Comparison of ENCODE assay signal across 7 cellular contexts in genomic region chr21:41952568-41953248, GRCh38. TPM values are rescaled to one million over a fixed set of nuclear protein-coding genes. Genes with fewer than 3 reads are reported as not detected.
A peak's percentile ranks its signal among the peaks of the same experiment; 100 is the strongest.
DNase-seq lines count a peak whose midpoint lies in the region; TF ChIP-seq lines count a peak whose summit lies in the region.

No MANE protein-coding gene starts in this region.

- H4K20me1 ChIP-seq in GM23248 (ENCODE audit: insufficient read depth) = no peaks in the 10 kb centered on the region

- H2AFZ ChIP-seq in GM23248 = peak overlapping the region; percentile 61

- peak overlapping the region; percentile 75 for H3K4me2 ChIP-seq in GM23248 (ENCODE audit: unreplicated experiment)

- peak overlapping the region; percentile 86 for H3K9ac ChIP-seq in GM23248

- H3K27me3 ChIP-seq in GM23248 (replicated peaks; ENCODE audit: insufficient read depth) (no peaks in the 10 kb centered on the region), prostate gland (replicated peaks; ENCODE audit: insufficient read depth) (no peaks in the 10 kb centered on the region)

- H3F3A ChIP-seq in GM23248 (ENCODE audit: insufficient read depth) = peaks cover 36% of the 10 kb centered on the region

- intact Hi-C loops in prostate gland (cut with DNase I) = loop anchor here (5.0 kb wide), 1 partner anchor 55 kb away; no protein-coding TSS in a partner anchor

- no peak for TF ChIP-seq CTCF in fibroblast of the aortic adventitia (IDR thresholded peaks at IDR 0.05; ENCODE audit: insufficient read depth, low read length)
- TF ChIP-seq CTCF in prostate gland (IDR thresholded peaks at IDR 0.05) = no peak

- no peak for TF ChIP-seq POLR2A in prostate gland (IDR thresholded peaks at IDR 0.05)

- peaks cover 37% of the 10 kb centered on the region for H3K4me1 ChIP-seq in GM23248 (ENCODE audit: insufficient read depth)
- peaks cover 14% of the 10 kb centered on the region for H3K4me1 ChIP-seq in prostate gland (replicated peaks)

- H3K9me2 ChIP-seq in GM23248 (ENCODE audit: insufficient read depth) = no peaks in the 10 kb centered on the region

- H3K27ac ChIP-seq in GM23248 (no peak overlapping the region), prostate gland (peak overlapping the region; percentile 78 to 79)

- H3K9me3 ChIP-seq in GM23248 (ENCODE audit: low read depth) = no peaks in the 10 kb centered on the region
- no peaks in the 10 kb centered on the region for H3K9me3 ChIP-seq in prostate gland

- no peak for DNase-seq in GM23248
- DNase-seq in RPMI8226 = peak; percentile 37
- DNase-seq in fibroblast of the aortic adventitia (ENCODE audit: low read depth) = peak; percentile 34
- no peak for DNase-seq in prostate gland (ENCODE audit: low spot score)
- no peak for DNase-seq in HuH-7.5 (ENCODE audit: low spot score)
- no peak for DNase-seq in NK-92 (lab: John Stamatoyannopoulos, UW; ENCODE audit: unreplicated experiment)
- DNase-seq in islet precursor cell = no peak

- H3K36me3 ChIP-seq in GM23248 (ENCODE audit: low read depth) (no peaks in the 10 kb centered on the region), prostate gland (no peaks in the 10 kb centered on the region)

- H3K4me3 ChIP-seq in GM23248 (peak overlapping the region; percentile 79), fibroblast of the aortic adventitia (ENCODE audit: low read depth, low read length) (peak overlapping the region; percentile 80), prostate gland (peak overlapping the region; percentile 87 to 89)

- peaks cover 52% of the 10 kb centered on the region for H3K79me2 ChIP-seq in GM23248 (ENCODE audit: insufficient read depth)

- in situ Hi-C loops in GM23248 (cut with MboI) = no loop called here

- 89 to 94% methylated on average over 30 of the region's 30 CpGs for WGBS in GM23248 (ENCODE audit: low coverage in 1 of 2, low lambda C conversion rate in 2 of 2, missing lambda C conversion rate in 2 of 2), 2 experiments
- WGBS in prostate gland = 32% methylated on average over 30 of the region's 30 CpGs

RNA-seq across cellular contexts. Expression of gene C2CD2, which starts 1.1 kb away (rescaled TPM):
- 11.5 and 12.2 TPM in 2 replicates for total RNA-seq in GM23248 (2014; rRNA removed; shearing (Covaris generic))
- polyA plus RNA-seq in GM23248 (2016; fragmentation: Nextera tagmentation; extraction: Ambion mirVana) = 5.9 and 7.6 TPM in 2 replicates
- 14.7 and 20.2 TPM in 2 replicates for total RNA-seq in fibroblast of the aortic adventitia (ENCODE audit: low replicate concordance)
- 10 to 100 TPM; 27.3 to 30.5 TPM for total RNA-seq in prostate gland

RNA-seq across cellular contexts. Expression of gene ZBTB21, which starts 57.5 kb away (rescaled TPM):
- 10.6 and 10.7 TPM in 2 replicates for total RNA-seq in GM23248 (2014; rRNA removed; shearing (Covaris generic))
- 9.1 and 10.7 TPM in 2 replicates for polyA plus RNA-seq in GM23248 (2016; fragmentation: Nextera tagmentation; extraction: Ambion mirVana)
- total RNA-seq in fibroblast of the aortic adventitia (ENCODE audit: low replicate concordance) (4.4 and 15.4 TPM in 2 replicates), prostate gland (10 to 100 TPM; 12.3 to 13.6 TPM)

Comparison
In these comparisons a context has a peak if more than half of its experiments do, and no peak if none do; other contexts are left out.
1. DNase-seq: peak in RPMI8226 (single experiment) and fibroblast of the aortic adventitia (single experiment); none in GM23248 (single experiment), prostate gland (single experiment), HuH-7.5 (single experiment), NK-92 (single experiment) and islet precursor cell (single experiment).
2. Peak in every context shown above with its lines, with median percentiles within 50 percentile points of each other: H3K4me3 ChIP-seq.